Comparison of ENCODE assay signal across 1 cellular context in genomic region chr6:147222160-147222838, GRCh38.
TF ChIP-seq lines count a peak whose summit lies in the region.

No MANE protein-coding gene starts in this region.

TF ChIP-seq in K562, 482 proteins besides CTCF, POLR2A, EP300 and RAD21 (continued from another document):
- no peak for TF ChIP-seq CUX1 (CRISPR knock-in tag; IDR thresholded peaks at IDR 0.05)
- TF ChIP-seq HCFC1 (IDR thresholded peaks at IDR 0.05; ENCODE audit: low read depth, low read length), result no peak
- no peak for TF ChIP-seq PRDM10 (IDR thresholded peaks at IDR 0.05; ENCODE audit: partially characterized antibody)
- TF ChIP-seq ZC3H4 (CRISPR knock-in tag; IDR thresholded peaks at IDR 0.05; ENCODE audit: borderline replicate concordance), result no peak
- 0 out of 2 replicates have a peak, but pooled peaks have one; percentile 29 for TF ChIP-seq ETV5 (CRISPR knock-in tag; IDR thresholded peaks at IDR 0.05; ENCODE audit: low read depth)
- no peak for TF ChIP-seq ZNF766 (CRISPR knock-in tag; conservative IDR thresholded peaks at IDR 0.05)
- TF ChIP-seq NRF1 (conservative IDR thresholded peaks at IDR 0.05 in 1 of 2, IDR thresholded peaks at IDR 0.05 in 1 of 2), result peak; percentile 58 to 68; a peak in 3 of 4 replicates
- TF ChIP-seq GABPA (tag; conservative IDR thresholded peaks at IDR 0.05; ENCODE audit: low read depth), result peak; percentile 42
- peak in 1 of 2 experiments; percentile 92; a peak in 3 of 4 replicates for TF ChIP-seq RCOR1 (IDR thresholded peaks at IDR 0.05; ENCODE audit: borderline replicate concordance in 1 of 2, low read depth in 2 of 2, low read length in 2 of 2)
- TF ChIP-seq SRSF1 (IDR thresholded peaks at IDR 0.05; ENCODE audit: low read depth, low read length), result no peak
- peak; percentile 67 for TF ChIP-seq GATAD2B (IDR thresholded peaks at IDR 0.05; ENCODE audit: borderline replicate concordance)
- TF ChIP-seq PML (IDR thresholded peaks at IDR 0.05; ENCODE audit: low read length), result peak; percentile 85; the same call in 1 of the 2 replicates
- no peak for TF ChIP-seq HNRNPH1 (optimal IDR thresholded peaks at IDR 0.05; ENCODE audit: low read depth, low read length)
- no peak for TF ChIP-seq GTF2E2 (tag; IDR thresholded peaks at IDR 0.05)
- TF ChIP-seq ELF2 (CRISPR knock-in tag; IDR thresholded peaks at IDR 0.05), result no peak
- TF ChIP-seq ZNF431 (CRISPR knock-in tag; IDR thresholded peaks at IDR 0.05), result no peak
- no peak for TF ChIP-seq CREBBP (IDR thresholded peaks at IDR 0.05; ENCODE audit: low read depth, low read length)
- TF ChIP-seq PCBP1 (IDR thresholded peaks at IDR 0.05; ENCODE audit: low read depth, low read length, poor library complexity, severe bottlenecking), result no peak
- TF ChIP-seq CHD4 (IDR thresholded peaks at IDR 0.05; ENCODE audit: insufficient read depth, insufficient replicate concordance, low read depth, low read length, poor library complexity, severe bottlenecking), result no peak
- peak; percentile 89 for TF ChIP-seq DACH1 (IDR thresholded peaks at IDR 0.05; ENCODE audit: partially characterized antibody)
- no peak for TF ChIP-seq ZNF778 (CRISPR knock-in tag; IDR thresholded peaks at IDR 0.05)
- TF ChIP-seq ZNF717 (CRISPR knock-in tag; IDR thresholded peaks at IDR 0.05), result no peak
- TF ChIP-seq ZNF197 (CRISPR knock-in tag; IDR thresholded peaks at IDR 0.05; ENCODE audit: low read depth), result no peak
- TF ChIP-seq, protein P1, sequence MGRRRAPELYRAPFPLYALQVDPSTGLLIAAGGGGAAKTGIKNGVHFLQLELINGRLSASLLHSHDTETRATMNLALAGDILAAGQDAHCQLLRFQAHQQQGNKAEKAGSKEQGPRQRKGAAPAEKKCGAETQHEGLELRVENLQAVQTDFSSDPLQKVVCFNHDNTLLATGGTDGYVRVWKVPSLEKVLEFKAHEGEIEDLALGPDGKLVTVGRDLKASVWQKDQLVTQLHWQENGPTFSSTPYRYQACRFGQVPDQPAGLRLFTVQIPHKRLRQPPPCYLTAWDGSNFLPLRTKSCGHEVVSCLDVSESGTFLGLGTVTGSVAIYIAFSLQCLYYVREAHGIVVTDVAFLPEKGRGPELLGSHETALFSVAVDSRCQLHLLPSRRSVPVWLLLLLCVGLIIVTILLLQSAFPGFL (CRISPR knock-in tag; IDR thresholded peaks at IDR 0.05), result no peak
- TF ChIP-seq PRPF4 (IDR thresholded peaks at IDR 0.05; ENCODE audit: insufficient read depth, low read depth, low read length, poor library complexity, severe bottlenecking), result no peak
- no peak for TF ChIP-seq RFX1 (IDR thresholded peaks at IDR 0.05)
- TF ChIP-seq NUFIP1 (IDR thresholded peaks at IDR 0.05; ENCODE audit: partially characterized antibody), result no peak
- peak; percentile 52; the same call in 1 of the 2 replicates for TF ChIP-seq CEBPB (tag; IDR thresholded peaks at IDR 0.05)
- TF ChIP-seq CCNT2 (IDR thresholded peaks at IDR 0.05; ENCODE audit: borderline replicate concordance, extremely low read depth, insufficient read length, low read depth, low read length), result peak; percentile 64
- TF ChIP-seq, protein P2, sequence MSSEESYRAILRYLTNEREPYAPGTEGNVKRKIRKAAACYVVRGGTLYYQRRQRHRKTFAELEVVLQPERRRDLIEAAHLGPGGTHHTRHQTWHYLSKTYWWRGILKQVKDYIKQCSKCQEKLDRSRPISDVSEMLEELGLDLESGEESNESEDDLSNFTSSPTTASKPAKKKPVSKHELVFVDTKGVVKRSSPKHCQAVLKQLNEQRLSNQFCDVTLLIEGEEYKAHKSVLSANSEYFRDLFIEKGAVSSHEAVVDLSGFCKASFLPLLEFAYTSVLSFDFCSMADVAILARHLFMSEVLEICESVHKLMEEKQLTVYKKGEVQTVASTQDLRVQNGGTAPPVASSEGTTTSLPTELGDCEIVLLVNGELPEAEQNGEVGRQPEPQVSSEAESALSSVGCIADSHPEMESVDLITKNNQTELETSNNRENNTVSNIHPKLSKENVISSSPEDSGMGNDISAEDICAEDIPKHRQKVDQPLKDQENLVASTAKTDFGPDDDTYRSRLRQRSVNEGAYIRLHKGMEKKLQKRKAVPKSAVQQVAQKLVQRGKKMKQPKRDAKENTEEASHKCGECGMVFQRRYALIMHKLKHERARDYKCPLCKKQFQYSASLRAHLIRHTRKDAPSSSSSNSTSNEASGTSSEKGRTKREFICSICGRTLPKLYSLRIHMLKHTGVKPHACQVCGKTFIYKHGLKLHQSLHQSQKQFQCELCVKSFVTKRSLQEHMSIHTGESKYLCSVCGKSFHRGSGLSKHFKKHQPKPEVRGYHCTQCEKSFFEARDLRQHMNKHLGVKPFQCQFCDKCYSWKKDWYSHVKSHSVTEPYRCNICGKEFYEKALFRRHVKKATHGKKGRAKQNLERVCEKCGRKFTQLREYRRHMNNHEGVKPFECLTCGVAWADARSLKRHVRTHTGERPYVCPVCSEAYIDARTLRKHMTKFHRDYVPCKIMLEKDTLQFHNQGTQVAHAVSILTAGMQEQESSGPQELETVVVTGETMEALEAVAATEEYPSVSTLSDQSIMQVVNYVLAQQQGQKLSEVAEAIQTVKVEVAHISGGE (CRISPR knock-in tag; IDR thresholded peaks at IDR 0.05), result peak in 1 of 3 experiments; percentile 73; a peak in 2 of 6 replicates
- peak; percentile 90 for TF ChIP-seq HDAC2 (IDR thresholded peaks at IDR 0.05)
- TF ChIP-seq ZNF583 (CRISPR knock-in tag; IDR thresholded peaks at IDR 0.05), result no peak
TF ChIP-seq in K562: peak in this region for 103.
